Comparison of ENCODE assay signal across 1 cellular context in the genomic region with DNA sequence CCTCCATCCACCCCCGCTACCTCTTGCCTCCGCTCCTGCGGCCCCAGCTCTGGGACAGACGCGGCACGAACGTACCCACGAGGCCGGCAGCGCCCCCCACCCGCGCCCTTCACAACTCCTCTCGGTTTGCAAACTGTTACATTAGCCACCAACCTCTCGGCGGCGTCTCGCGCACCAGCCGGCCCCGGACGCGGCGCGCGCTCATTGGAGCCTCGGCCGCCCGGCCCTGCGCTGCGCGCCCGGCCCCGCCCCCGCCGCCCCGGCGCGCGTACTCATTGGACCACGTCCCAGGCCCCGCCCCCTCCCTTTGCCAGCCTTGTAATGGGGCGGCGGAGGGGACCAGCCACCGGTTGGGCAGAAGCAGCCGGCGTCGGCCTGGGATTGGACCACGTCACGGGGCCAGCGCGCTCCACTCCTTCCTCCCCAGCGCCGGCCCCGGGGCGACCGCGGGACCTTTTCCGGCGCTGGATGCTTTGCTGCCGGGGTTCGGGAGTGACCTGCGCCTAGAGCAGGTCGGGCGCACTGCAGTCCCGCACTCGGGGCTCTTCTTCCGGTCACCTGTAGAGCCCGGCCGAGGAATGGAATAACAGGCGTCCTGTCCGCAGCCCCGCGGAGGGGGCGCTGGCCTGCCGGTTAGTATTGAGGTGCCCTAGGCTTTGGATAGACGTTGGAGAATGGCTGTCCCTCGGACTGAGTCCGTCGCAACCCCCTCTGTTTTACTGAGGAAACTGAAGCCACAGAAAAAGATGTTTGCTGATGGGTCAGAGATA.
TF ChIP-seq lines count a peak whose summit lies in the region.

A gene with protein sequence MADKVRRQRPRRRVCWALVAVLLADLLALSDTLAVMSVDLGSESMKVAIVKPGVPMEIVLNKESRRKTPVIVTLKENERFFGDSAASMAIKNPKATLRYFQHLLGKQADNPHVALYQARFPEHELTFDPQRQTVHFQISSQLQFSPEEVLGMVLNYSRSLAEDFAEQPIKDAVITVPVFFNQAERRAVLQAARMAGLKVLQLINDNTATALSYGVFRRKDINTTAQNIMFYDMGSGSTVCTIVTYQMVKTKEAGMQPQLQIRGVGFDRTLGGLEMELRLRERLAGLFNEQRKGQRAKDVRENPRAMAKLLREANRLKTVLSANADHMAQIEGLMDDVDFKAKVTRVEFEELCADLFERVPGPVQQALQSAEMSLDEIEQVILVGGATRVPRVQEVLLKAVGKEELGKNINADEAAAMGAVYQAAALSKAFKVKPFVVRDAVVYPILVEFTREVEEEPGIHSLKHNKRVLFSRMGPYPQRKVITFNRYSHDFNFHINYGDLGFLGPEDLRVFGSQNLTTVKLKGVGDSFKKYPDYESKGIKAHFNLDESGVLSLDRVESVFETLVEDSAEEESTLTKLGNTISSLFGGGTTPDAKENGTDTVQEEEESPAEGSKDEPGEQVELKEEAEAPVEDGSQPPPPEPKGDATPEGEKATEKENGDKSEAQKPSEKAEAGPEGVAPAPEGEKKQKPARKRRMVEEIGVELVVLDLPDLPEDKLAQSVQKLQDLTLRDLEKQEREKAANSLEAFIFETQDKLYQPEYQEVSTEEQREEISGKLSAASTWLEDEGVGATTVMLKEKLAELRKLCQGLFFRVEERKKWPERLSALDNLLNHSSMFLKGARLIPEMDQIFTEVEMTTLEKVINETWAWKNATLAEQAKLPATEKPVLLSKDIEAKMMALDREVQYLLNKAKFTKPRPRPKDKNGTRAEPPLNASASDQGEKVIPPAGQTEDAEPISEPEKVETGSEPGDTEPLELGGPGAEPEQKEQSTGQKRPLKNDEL (minus strand): TSS at position 206 of the 770 bp plus-strand sequence. CDS start 1,045 bp downstream, outside the sequence.

TF ChIP-seq in K562, 482 proteins besides CTCF, POLR2A, EP300 and RAD21 (continued from another document and continues in another):
- TF ChIP-seq CSDE1 (IDR thresholded peaks at IDR 0.05), result no peak
- no peak for TF ChIP-seq CC2D1A (IDR thresholded peaks at IDR 0.05)
- TF ChIP-seq ZNF444 (CRISPR knock-in tag; IDR thresholded peaks at IDR 0.05), result no peak
- no peak for TF ChIP-seq NFATC3 (IDR thresholded peaks at IDR 0.05)
- TF ChIP-seq, protein P1, sequence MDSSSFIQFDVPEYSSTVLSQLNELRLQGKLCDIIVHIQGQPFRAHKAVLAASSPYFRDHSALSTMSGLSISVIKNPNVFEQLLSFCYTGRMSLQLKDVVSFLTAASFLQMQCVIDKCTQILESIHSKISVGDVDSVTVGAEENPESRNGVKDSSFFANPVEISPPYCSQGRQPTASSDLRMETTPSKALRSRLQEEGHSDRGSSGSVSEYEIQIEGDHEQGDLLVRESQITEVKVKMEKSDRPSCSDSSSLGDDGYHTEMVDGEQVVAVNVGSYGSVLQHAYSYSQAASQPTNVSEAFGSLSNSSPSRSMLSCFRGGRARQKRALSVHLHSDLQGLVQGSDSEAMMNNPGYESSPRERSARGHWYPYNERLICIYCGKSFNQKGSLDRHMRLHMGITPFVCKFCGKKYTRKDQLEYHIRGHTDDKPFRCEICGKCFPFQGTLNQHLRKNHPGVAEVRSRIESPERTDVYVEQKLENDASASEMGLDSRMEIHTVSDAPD (CRISPR knock-in tag; IDR thresholded peaks at IDR 0.05), result no peak
- peak; percentile 72 for TF ChIP-seq HMGN3 (IDR thresholded peaks at IDR 0.05; ENCODE audit: borderline replicate concordance, extremely low read depth, insufficient read length, low read depth, low read length)
- TF ChIP-seq ZNF311 (CRISPR knock-in tag; IDR thresholded peaks at IDR 0.05), result no peak
- TF ChIP-seq TOE1 (IDR thresholded peaks at IDR 0.05; ENCODE audit: borderline replicate concordance), result 0 out of 2 replicates have a peak, but pooled peaks have one; percentile 25
- no peak for TF ChIP-seq TOE1 (CRISPR knock-in tag; IDR thresholded peaks at IDR 0.05; ENCODE audit: borderline replicate concordance, low read depth)
- TF ChIP-seq, protein P2, sequence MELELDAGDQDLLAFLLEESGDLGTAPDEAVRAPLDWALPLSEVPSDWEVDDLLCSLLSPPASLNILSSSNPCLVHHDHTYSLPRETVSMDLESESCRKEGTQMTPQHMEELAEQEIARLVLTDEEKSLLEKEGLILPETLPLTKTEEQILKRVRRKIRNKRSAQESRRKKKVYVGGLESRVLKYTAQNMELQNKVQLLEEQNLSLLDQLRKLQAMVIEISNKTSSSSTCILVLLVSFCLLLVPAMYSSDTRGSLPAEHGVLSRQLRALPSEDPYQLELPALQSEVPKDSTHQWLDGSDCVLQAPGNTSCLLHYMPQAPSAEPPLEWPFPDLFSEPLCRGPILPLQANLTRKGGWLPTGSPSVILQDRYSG (tag; conservative IDR thresholded peaks at IDR 0.05; ENCODE audit: low read depth), result no peak
- TF ChIP-seq C11orf30 (IDR thresholded peaks at IDR 0.05; ENCODE audit: low read depth), result peak; percentile 75
- TF ChIP-seq HLTF (IDR thresholded peaks at IDR 0.05), result no peak
- peak in 1 of 2 experiments; percentile 68; a peak in 2 of 4 replicates for TF ChIP-seq HDAC1 (IDR thresholded peaks at IDR 0.05)
- TF ChIP-seq FOXJ3 (CRISPR knock-in tag; IDR thresholded peaks at IDR 0.05), result no peak
- TF ChIP-seq, protein P3, sequence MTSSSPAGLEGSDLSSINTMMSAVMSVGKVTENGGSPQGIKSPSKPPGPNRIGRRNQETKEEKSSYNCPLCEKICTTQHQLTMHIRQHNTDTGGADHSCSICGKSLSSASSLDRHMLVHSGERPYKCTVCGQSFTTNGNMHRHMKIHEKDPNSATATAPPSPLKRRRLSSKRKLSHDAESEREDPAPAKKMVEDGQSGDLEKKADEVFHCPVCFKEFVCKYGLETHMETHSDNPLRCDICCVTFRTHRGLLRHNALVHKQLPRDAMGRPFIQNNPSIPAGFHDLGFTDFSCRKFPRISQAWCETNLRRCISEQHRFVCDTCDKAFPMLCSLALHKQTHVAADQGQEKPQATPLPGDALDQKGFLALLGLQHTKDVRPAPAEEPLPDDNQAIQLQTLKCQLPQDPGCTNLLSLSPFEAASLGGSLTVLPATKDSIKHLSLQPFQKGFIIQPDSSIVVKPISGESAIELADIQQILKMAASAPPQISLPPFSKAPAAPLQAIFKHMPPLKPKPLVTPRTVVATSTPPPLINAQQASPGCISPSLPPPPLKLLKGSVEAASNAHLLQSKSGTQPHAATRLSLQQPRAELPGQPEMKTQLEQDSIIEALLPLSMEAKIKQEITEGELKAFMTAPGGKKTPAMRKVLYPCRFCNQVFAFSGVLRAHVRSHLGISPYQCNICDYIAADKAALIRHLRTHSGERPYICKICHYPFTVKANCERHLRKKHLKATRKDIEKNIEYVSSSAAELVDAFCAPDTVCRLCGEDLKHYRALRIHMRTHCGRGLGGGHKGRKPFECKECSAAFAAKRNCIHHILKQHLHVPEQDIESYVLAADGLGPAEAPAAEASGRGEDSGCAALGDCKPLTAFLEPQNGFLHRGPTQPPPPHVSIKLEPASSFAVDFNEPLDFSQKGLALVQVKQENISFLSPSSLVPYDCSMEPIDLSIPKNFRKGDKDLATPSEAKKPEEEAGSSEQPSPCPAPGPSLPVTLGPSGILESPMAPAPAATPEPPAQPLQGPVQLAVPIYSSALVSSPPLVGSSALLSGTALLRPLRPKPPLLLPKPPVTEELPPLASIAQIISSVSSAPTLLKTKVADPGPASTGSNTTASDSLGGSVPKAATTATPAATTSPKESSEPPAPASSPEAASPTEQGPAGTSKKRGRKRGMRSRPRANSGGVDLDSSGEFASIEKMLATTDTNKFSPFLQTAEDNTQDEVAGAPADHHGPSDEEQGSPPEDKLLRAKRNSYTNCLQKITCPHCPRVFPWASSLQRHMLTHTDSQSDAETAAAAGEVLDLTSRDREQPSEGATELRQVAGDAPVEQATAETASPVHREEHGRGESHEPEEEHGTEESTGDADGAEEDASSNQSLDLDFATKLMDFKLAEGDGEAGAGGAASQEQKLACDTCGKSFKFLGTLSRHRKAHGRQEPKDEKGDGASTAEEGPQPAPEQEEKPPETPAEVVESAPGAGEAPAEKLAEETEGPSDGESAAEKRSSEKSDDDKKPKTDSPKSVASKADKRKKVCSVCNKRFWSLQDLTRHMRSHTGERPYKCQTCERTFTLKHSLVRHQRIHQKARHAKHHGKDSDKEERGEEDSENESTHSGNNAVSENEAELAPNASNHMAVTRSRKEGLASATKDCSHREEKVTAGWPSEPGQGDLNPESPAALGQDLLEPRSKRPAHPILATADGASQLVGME (CRISPR knock-in tag; IDR thresholded peaks at IDR 0.05), result 0 out of 2 replicates have a peak, but pooled peaks have one; percentile 63
- TF ChIP-seq, protein P4, sequence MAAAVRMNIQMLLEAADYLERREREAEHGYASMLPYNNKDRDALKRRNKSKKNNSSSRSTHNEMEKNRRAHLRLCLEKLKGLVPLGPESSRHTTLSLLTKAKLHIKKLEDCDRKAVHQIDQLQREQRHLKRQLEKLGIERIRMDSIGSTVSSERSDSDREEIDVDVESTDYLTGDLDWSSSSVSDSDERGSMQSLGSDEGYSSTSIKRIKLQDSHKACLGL (CRISPR knock-in tag; IDR thresholded peaks at IDR 0.05; ENCODE audit: borderline replicate concordance, poor library complexity, severe bottlenecking), result peak; percentile 59
- TF ChIP-seq, protein P5, sequence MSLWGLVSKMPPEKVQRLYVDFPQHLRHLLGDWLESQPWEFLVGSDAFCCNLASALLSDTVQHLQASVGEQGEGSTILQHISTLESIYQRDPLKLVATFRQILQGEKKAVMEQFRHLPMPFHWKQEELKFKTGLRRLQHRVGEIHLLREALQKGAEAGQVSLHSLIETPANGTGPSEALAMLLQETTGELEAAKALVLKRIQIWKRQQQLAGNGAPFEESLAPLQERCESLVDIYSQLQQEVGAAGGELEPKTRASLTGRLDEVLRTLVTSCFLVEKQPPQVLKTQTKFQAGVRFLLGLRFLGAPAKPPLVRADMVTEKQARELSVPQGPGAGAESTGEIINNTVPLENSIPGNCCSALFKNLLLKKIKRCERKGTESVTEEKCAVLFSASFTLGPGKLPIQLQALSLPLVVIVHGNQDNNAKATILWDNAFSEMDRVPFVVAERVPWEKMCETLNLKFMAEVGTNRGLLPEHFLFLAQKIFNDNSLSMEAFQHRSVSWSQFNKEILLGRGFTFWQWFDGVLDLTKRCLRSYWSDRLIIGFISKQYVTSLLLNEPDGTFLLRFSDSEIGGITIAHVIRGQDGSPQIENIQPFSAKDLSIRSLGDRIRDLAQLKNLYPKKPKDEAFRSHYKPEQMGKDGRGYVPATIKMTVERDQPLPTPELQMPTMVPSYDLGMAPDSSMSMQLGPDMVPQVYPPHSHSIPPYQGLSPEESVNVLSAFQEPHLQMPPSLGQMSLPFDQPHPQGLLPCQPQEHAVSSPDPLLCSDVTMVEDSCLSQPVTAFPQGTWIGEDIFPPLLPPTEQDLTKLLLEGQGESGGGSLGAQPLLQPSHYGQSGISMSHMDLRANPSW (CRISPR knock-in tag; IDR thresholded peaks at IDR 0.05), result no peak
- TF ChIP-seq, protein P6, sequence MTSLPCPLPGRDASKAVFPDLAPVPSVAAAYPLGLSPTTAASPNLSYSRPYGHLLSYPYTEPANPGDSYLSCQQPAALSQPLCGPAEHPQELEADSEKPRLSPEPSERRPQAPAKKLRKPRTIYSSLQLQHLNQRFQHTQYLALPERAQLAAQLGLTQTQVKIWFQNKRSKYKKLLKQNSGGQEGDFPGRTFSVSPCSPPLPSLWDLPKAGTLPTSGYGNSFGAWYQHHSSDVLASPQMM (CRISPR knock-in tag; IDR thresholded peaks at IDR 0.05), result no peak
- TF ChIP-seq, protein P7, sequence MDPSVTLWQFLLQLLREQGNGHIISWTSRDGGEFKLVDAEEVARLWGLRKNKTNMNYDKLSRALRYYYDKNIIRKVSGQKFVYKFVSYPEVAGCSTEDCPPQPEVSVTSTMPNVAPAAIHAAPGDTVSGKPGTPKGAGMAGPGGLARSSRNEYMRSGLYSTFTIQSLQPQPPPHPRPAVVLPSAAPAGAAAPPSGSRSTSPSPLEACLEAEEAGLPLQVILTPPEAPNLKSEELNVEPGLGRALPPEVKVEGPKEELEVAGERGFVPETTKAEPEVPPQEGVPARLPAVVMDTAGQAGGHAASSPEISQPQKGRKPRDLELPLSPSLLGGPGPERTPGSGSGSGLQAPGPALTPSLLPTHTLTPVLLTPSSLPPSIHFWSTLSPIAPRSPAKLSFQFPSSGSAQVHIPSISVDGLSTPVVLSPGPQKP (CRISPR knock-in tag; IDR thresholded peaks at IDR 0.05), result no peak
- TF ChIP-seq ZBTB17 (CRISPR knock-in tag; IDR thresholded peaks at IDR 0.05), result peak; percentile 37; the same call in 1 of the 2 replicates
- TF ChIP-seq KAT7 (CRISPR knock-in tag; IDR thresholded peaks at IDR 0.05; ENCODE audit: borderline replicate concordance), result no peak; the same call in 1 of the 2 replicates
- no peak for TF ChIP-seq HOXB6 (CRISPR knock-in tag; IDR thresholded peaks at IDR 0.05; ENCODE audit: borderline replicate concordance)
- no peak for TF ChIP-seq ZNF146 (CRISPR knock-in tag; IDR thresholded peaks at IDR 0.05; ENCODE audit: unreplicated experiment)
- TF ChIP-seq, protein P8, sequence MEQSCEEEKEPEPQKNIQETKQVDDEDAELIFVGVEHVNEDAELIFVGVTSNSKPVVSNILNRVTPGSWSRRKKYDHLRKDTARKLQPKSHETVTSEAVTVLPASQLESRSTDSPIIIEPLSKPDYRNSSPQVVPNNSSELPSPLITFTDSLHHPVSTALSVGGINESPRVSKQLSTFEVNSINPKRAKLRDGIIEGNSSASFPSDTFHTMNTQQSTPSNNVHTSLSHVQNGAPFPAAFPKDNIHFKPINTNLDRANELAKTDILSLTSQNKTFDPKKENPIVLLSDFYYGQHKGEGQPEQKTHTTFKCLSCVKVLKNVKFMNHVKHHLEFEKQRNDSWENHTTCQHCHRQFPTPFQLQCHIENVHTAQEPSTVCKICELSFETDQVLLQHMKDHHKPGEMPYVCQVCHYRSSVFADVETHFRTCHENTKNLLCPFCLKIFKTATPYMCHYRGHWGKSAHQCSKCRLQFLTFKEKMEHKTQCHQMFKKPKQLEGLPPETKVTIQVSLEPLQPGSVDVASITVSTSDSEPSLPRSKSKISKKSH (CRISPR knock-in tag; IDR thresholded peaks at IDR 0.05), result no peak
- no peak for TF ChIP-seq KAT8 (IDR thresholded peaks at IDR 0.05; ENCODE audit: low read depth)
- TF ChIP-seq MCM7 (IDR thresholded peaks at IDR 0.05), result no peak
- TF ChIP-seq ZFP1 (CRISPR knock-in tag; IDR thresholded peaks at IDR 0.05), result no peak
- no peak for TF ChIP-seq ZNF212 (CRISPR knock-in tag; IDR thresholded peaks at IDR 0.05)
- TF ChIP-seq ZZZ3 (IDR thresholded peaks at IDR 0.05), result no peak
- TF ChIP-seq, protein P9, sequence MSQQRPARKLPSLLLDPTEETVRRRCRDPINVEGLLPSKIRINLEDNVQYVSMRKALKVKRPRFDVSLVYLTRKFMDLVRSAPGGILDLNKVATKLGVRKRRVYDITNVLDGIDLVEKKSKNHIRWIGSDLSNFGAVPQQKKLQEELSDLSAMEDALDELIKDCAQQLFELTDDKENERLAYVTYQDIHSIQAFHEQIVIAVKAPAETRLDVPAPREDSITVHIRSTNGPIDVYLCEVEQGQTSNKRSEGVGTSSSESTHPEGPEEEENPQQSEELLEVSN (IDR thresholded peaks at IDR 0.05; ENCODE audit: borderline replicate concordance in 1 of 2, extremely low read depth in 1 of 2, insufficient read depth in 1 of 2, insufficient read length in 1 of 2, low read depth in 1 of 2, low read length in 1 of 2, poor library complexity in 1 of 2, severe bottlenecking in 1 of 2), result peak in 1 of 2 experiments; percentile 58
- TF ChIP-seq MCM3 (IDR thresholded peaks at IDR 0.05), result no peak
- TF ChIP-seq ZNF232 (CRISPR knock-in tag; IDR thresholded peaks at IDR 0.05), result no peak
- no peak for TF ChIP-seq ZNF3 (CRISPR knock-in tag; IDR thresholded peaks at IDR 0.05)
- TF ChIP-seq NR1H2 (CRISPR knock-in tag; IDR thresholded peaks at IDR 0.05), result no peak
- TF ChIP-seq, protein P10, sequence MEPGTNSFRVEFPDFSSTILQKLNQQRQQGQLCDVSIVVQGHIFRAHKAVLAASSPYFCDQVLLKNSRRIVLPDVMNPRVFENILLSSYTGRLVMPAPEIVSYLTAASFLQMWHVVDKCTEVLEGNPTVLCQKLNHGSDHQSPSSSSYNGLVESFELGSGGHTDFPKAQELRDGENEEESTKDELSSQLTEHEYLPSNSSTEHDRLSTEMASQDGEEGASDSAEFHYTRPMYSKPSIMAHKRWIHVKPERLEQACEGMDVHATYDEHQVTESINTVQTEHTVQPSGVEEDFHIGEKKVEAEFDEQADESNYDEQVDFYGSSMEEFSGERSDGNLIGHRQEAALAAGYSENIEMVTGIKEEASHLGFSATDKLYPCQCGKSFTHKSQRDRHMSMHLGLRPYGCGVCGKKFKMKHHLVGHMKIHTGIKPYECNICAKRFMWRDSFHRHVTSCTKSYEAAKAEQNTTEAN (CRISPR knock-in tag; IDR thresholded peaks at IDR 0.05), result no peak
